Comparison of ENCODE assay signal across 8 cellular contexts in genomic region chrX:97039363-97040029, GRCh38.
DNase-seq lines count a peak whose midpoint lies in the region; ATAC-seq and TF ChIP-seq lines count a peak whose summit lies in the region.

No MANE protein-coding gene starts in this region.

- DNase-seq in epithelial cell of esophagus (ENCODE audit: low read depth) (peak; percentile 33), NCI-H187 treated with DMSO at 0.1 percent for 48 hours (lab: John Stamatoyannopoulos, UW) (no peak), GF-D8 (lab: John Stamatoyannopoulos, UW) (no peak), NCI-H1092 (lab: John Stamatoyannopoulos, UW) (no peak), NOMO-1 treated with DMSO at 0.1 percent for 48 hours (lab: John Stamatoyannopoulos, UW; ENCODE audit: unreplicated experiment) (no peak)

- no peak for TF ChIP-seq CTCF in epithelial cell of esophagus (IDR thresholded peaks at IDR 0.05; ENCODE audit: insufficient read depth, low read depth, low read length, missing control alignments)

- peak; percentile 90 for ATAC-seq in GM18498 (IDR thresholded peaks at IDR 0.05; ENCODE audit: unreplicated experiment)
- peak; percentile 89 for ATAC-seq in GM21423 (IDR thresholded peaks at IDR 0.05; ENCODE audit: unreplicated experiment)
- peak; percentile 85 for ATAC-seq in HG03558 (IDR thresholded peaks at IDR 0.05; ENCODE audit: extremely low read depth, unreplicated experiment)

- H3K4me3 ChIP-seq in epithelial cell of esophagus (ENCODE audit: low read length): no peak overlapping the region
